ENCODE assay signal across 12 cellular contexts in genomic region chr12:12482959-12483358, GRCh38.
A peak's percentile ranks its signal among the peaks of the same experiment; 100 is the strongest.
DNase-seq lines count a peak whose midpoint lies in the region; ATAC-seq and TF ChIP-seq lines count a peak whose summit lies in the region.
"Had no signal": no experiment of that assay in that cellular context is flagged by ENCODE, and none has a peak within 500 bp of the region (broad histone marks: within the 10 kb centered on the region; RNA-seq: fewer than 3 reads in every experiment).

No MANE protein-coding gene starts in this region.

- no peaks in the 10 kb centered on the region for H3K9me3 Mint-ChIP-seq in stimulated activated naive CD8-positive, alpha-beta T cell treated with anti-CD3 and anti-CD28 coated beads, Interleukin-15, Interleukin-2, amounts not matched to agents 100 ng/mL and 50 ng/mL, for 24 hours
- H3K9me3 Mint-ChIP-seq in activated naive CD8-positive, alpha-beta T cell treated with anti-CD3 and anti-CD28 coated beads, Interleukin-2, amount 50 U/mL, for 24 hours = no peaks in the 10 kb centered on the region

- peak overlapping the region; percentile 83 for H3K4me3 Mint-ChIP-seq in stimulated activated naive CD8-positive, alpha-beta T cell treated with anti-CD3 and anti-CD28 coated beads, Interleukin-15, Interleukin-2, amounts not matched to agents 100 ng/mL and 50 ng/mL, for 24 hours
- H3K4me3 Mint-ChIP-seq in activated naive CD8-positive, alpha-beta T cell treated with anti-CD3 and anti-CD28 coated beads, Interleukin-2, amount 50 U/mL, for 24 hours = peak overlapping the region; percentile 77

- no peaks in the 10 kb centered on the region for H3K27me3 Mint-ChIP-seq in stimulated activated naive CD8-positive, alpha-beta T cell treated with anti-CD3 and anti-CD28 coated beads, Interleukin-15, Interleukin-2, amounts not matched to agents 100 ng/mL and 50 ng/mL, for 24 hours
- H3K27me3 Mint-ChIP-seq in activated naive CD8-positive, alpha-beta T cell treated with anti-CD3 and anti-CD28 coated beads, Interleukin-2, amount 50 U/mL, for 24 hours = no peaks in the 10 kb centered on the region

- no peaks in the 10 kb centered on the region for H3K9me3 ChIP-seq in vagina
- H3K9me3 ChIP-seq: BLaER1 had no signal

- ATAC-seq in stimulated activated naive CD8-positive, alpha-beta T cell treated with anti-CD3 and anti-CD28 coated beads, Interleukin-15, Interleukin-2, amounts not matched to agents 100 U/mL and 50 U/mL, for 24 hours = no peak
- ATAC-seq in activated naive CD8-positive, alpha-beta T cell treated with anti-CD3 and anti-CD28 coated beads, Interleukin-2, amount 50 U/mL, for 24 hours = no peak
- ATAC-seq: left colon had no signal

- peaks cover 70% of the 10 kb centered on the region for H3K36me3 Mint-ChIP-seq in stimulated activated naive CD8-positive, alpha-beta T cell treated with anti-CD3 and anti-CD28 coated beads, Interleukin-15, Interleukin-2, amounts not matched to agents 100 ng/mL and 50 ng/mL, for 24 hours (ENCODE audit: low read depth)
- H3K36me3 Mint-ChIP-seq in activated naive CD8-positive, alpha-beta T cell treated with anti-CD3 and anti-CD28 coated beads, Interleukin-2, amount 50 U/mL, for 24 hours (ENCODE audit: low read depth) = peaks cover 53% of the 10 kb centered on the region

- peak overlapping the region; percentile 12 for H3K27ac ChIP-seq in vagina
- H3K27ac ChIP-seq: BLaER1, KMS-11 had no signal

- no peak for TF ChIP-seq POLR2A in vagina (IDR thresholded peaks at IDR 0.05)

- peaks cover 86% of the 10 kb centered on the region for H3K4me1 Mint-ChIP-seq in stimulated activated naive CD8-positive, alpha-beta T cell treated with anti-CD3 and anti-CD28 coated beads, Interleukin-15, Interleukin-2, amounts not matched to agents 100 ng/mL and 50 ng/mL, for 24 hours (ENCODE audit: low read depth)
- peaks cover 87% of the 10 kb centered on the region for H3K4me1 Mint-ChIP-seq in activated naive CD8-positive, alpha-beta T cell treated with anti-CD3 and anti-CD28 coated beads, Interleukin-2, amount 50 U/mL, for 24 hours

- H3K36me3 ChIP-seq in vagina = peaks cover 0 to 40% of the 10 kb centered on the region in 2 donors

- no peak for TF ChIP-seq CTCF in vagina (IDR thresholded peaks at IDR 0.05)

- no peaks in the 10 kb centered on the region for H3K27me3 ChIP-seq in vagina
- H3K27me3 ChIP-seq: BLaER1 had no signal

- H3K4me1 ChIP-seq in vagina = no peaks in the 10 kb centered on the region

- DNase-seq in stimulated activated naive CD8-positive, alpha-beta T cell treated with anti-CD3 and anti-CD28 coated beads, Interleukin-15, Interleukin-2, amounts not matched to agents 100 U/mL and 50 U/mL, for 24 hours = no peak
- DNase-seq in Kasumi-1 (lab: John Stamatoyannopoulos, UW) (peak; percentile 0 to 16), vagina (ENCODE audit: extremely low spot score in 2 of 2) (no peak), inferior parietal cortex (ENCODE audit: extremely low spot score) (no peak), nucleus accumbens (lab: John Stamatoyannopoulos, UW) (no peak), HK-2 (ENCODE audit: unreplicated experiment) (no peak)
- no peak for DNase-seq in activated naive CD8-positive, alpha-beta T cell treated with anti-CD3 and anti-CD28 coated beads, Interleukin-2, amount 50 U/mL, for 24 hours
- DNase-seq: activated CD4-positive, alpha-beta T cell treated with anti-CD3 and anti-CD28 coated beads for 1 hour; left colon had no signal

- H3K4me3 ChIP-seq in vagina = no peak overlapping the region
- H3K4me3 ChIP-seq: BLaER1 had no signal

- intact Hi-C loops in vagina (cut with DNase I) = no loop called here

- peak overlapping the region; percentile 98 for H3K27ac Mint-ChIP-seq in stimulated activated naive CD8-positive, alpha-beta T cell treated with anti-CD3 and anti-CD28 coated beads, Interleukin-15, Interleukin-2, amounts not matched to agents 100 ng/mL and 50 ng/mL, for 24 hours
- H3K27ac Mint-ChIP-seq in activated naive CD8-positive, alpha-beta T cell treated with anti-CD3 and anti-CD28 coated beads, Interleukin-2, amount 50 U/mL, for 24 hours = peak overlapping the region; percentile 98

Comparison
In these comparisons a context has a peak if more than half of its experiments do, and no peak if none do; other contexts are left out.
1. DNase-seq: peak in Kasumi-1 (2 of 2); none in stimulated activated naive CD8-positive, alpha-beta T cell treated with anti-CD3 and anti-CD28 coated beads, Interleukin-15, Interleukin-2, amounts not matched to agents 100 U/mL and 50 U/mL, for 24 hours (single experiment), activated naive CD8-positive, alpha-beta T cell treated with anti-CD3 and anti-CD28 coated beads, Interleukin-2, amount 50 U/mL, for 24 hours (single experiment), vagina (0 of 2), inferior parietal cortex (single experiment), nucleus accumbens (0 of 56) and HK-2 (single experiment).